ENCODE assay signal across 24 cellular contexts in genomic region chr7:127833641-127834040, GRCh38.
DNase-seq lines count a peak whose midpoint lies in the region; ATAC-seq, FAIRE-seq and TF ChIP-seq lines count a peak whose summit lies in the region.
"Had no signal": no experiment of that assay in that cellular context is flagged by ENCODE, and none has a peak within 500 bp of the region (broad histone marks: within the 10 kb centered on the region; RNA-seq: fewer than 3 reads in every experiment).

No MANE protein-coding gene starts in this region.

- peaks cover 69% of the 10 kb centered on the region for H3K36me3 Mint-ChIP-seq in activated T-helper 17 cell treated with anti-CD3 and anti-CD28 coated beads, Interleukin-2, amount 50 U/mL, for 72 hours (ENCODE audit: low read depth)

- ATAC-seq in activated T-helper 17 cell treated with anti-CD3 and anti-CD28 coated beads, Interleukin-2, amount 50 U/mL, for 72 hours (replicated peaks), result no peak
- ATAC-seq in HG02970 (IDR thresholded peaks at IDR 0.05; ENCODE audit: low FRiP score, unreplicated experiment), result no peak
- ATAC-seq: foreskin keratinocyte; GM23338; Panc1; stimulated activated naive CD8-positive, alpha-beta T cell treated with anti-CD3 and anti-CD28 coated beads, Interleukin-15, Interleukin-2, amounts not matched to agents 100 U/mL and 50 U/mL, for 24 hours had no signal

- peak overlapping the region; percentile 44 for H3K27ac Mint-ChIP-seq in activated T-helper 17 cell treated with anti-CD3 and anti-CD28 coated beads, Interleukin-2, amount 50 U/mL, for 72 hours
- H3K27ac Mint-ChIP-seq: GM23338 had no signal

- FAIRE-seq in HTR-8/SVneo (lab: Jason Lieb, UNC), result no peak

- TF ChIP-seq CTCF in fibroblast of pulmonary artery (IDR thresholded peaks at IDR 0.05; ENCODE audit: low read length, missing control alignments), result no peak

- DNase-seq in NOMO-1 (lab: John Stamatoyannopoulos, UW; ENCODE audit: unreplicated experiment in 2 of 2), result peak; percentile 32 to 60
- no peak for DNase-seq in NOMO-1 treated with dmso at 0.1 percent for 144 hours (lab: John Stamatoyannopoulos, UW; ENCODE audit: unreplicated experiment)
- peak; percentile 76 for DNase-seq in fibroblast of pulmonary artery (ENCODE audit: low read depth)
- DNase-seq in stromal cell of bone marrow (ENCODE audit: low read depth), result peak; percentile 16
- DNase-seq in DMS 273 (lab: John Stamatoyannopoulos, UW; ENCODE audit: unreplicated experiment), result no peak
- DNase-seq in HTR-8/SVneo (ENCODE audit: insufficient read length, low spot score), result no peak
- DNase-seq: adrenal gland; effector CD4-positive, alpha-beta T cell; foreskin keratinocyte; GDM1; Kasumi-1; mammary epithelial cell; naive B cell; NCI-H146; NCI-H2171 treated with DMSO at 0.1 percent for 48 hours; SK-N-SH; stimulated activated CD4-positive, alpha-beta T cell treated with anti-CD3 and anti-CD28 coated beads, Interleukin-1b, Interleukin-23, amount 100 ng/mL, for 48 hours; stimulated activated naive CD8-positive, alpha-beta T cell treated with anti-CD3 and anti-CD28 coated beads, Interleukin-15, Interleukin-2, amounts not matched to agents 100 U/mL and 50 U/mL, for 24 hours; T-helper 9 cell had no signal

- peaks cover 5% of the 10 kb centered on the region for H3K9me3 Mint-ChIP-seq in activated T-helper 17 cell treated with anti-CD3 and anti-CD28 coated beads, Interleukin-2, amount 50 U/mL, for 72 hours

- H3K4me1 Mint-ChIP-seq in activated T-helper 17 cell treated with anti-CD3 and anti-CD28 coated beads, Interleukin-2, amount 50 U/mL, for 72 hours, result peaks cover 11% of the 10 kb centered on the region

- no peaks in the 10 kb centered on the region for H3K27me3 Mint-ChIP-seq in activated T-helper 17 cell treated with anti-CD3 and anti-CD28 coated beads, Interleukin-2, amount 50 U/mL, for 72 hours
- H3K27me3 Mint-ChIP-seq: naive B cell had no signal

- no peak overlapping the region for H3K4me3 ChIP-seq in fibroblast of pulmonary artery (replicated peaks; ENCODE audit: low read depth, low read length)
- H3K4me3 ChIP-seq: adrenal gland, GM23338, tibial nerve had no signal

- H3K4me3 Mint-ChIP-seq in activated T-helper 17 cell treated with anti-CD3 and anti-CD28 coated beads, Interleukin-2, amount 50 U/mL, for 72 hours, result no peak overlapping the region
- H3K4me3 Mint-ChIP-seq: GM23338, naive B cell had no signal

Comparison
In these comparisons a context has a peak if more than half of its experiments do, and no peak if none do; other contexts are left out.
1. DNase-seq: peak in NOMO-1 (2 of 2), fibroblast of pulmonary artery (single experiment) and stromal cell of bone marrow (single experiment); none in NOMO-1 treated with dmso at 0.1 percent for 144 hours (single experiment), DMS 273 (single experiment) and HTR-8/SVneo (single experiment).